19 cellular contexts compared by ENCODE assay signal in genomic region chr1:1031659-1032245, GRCh38. TPM values are rescaled to one million over a fixed set of nuclear protein-coding genes. Genes with fewer than 3 reads are reported as not detected.
DNase-seq lines count a peak whose midpoint lies in the region; ATAC-seq and TF ChIP-seq lines count a peak whose summit lies in the region.
"Had no signal": no experiment of that assay in that cellular context is flagged by ENCODE, and none has a peak within 500 bp of the region (broad histone marks: within the 10 kb centered on the region; RNA-seq: fewer than 3 reads in every experiment).

No MANE protein-coding gene starts in this region.

- H3K79me1 ChIP-seq in neuronal stem cell (ENCODE audit: low read depth, low read length), result peaks cover 33% of the 10 kb centered on the region

- CTCF ChIA-PET in RWPE1 (lab: Yijun Ruan, JAX), result no interaction called here

- intact Hi-C loops in activated CD4-positive, alpha-beta T cell treated with anti-CD3 and anti-CD28 coated beads, Interleukin-2, amount 10 ng/mL, durations not matched to agents 24 days and 14 days (cut with micrococcal nuclease), result loop anchor here (5.0 to 10.0 kb wide), 2 partner anchors 173 to 261 kb away; partner anchors contain the start of gene TNFRSF18

- H3K14ac ChIP-seq in neuronal stem cell (ENCODE audit: low read length), result peak overlapping the region; percentile 63

- peak overlapping the region; percentile 94 for H2BK120ac ChIP-seq in neuronal stem cell (ENCODE audit: low read depth, low read length)

- peak overlapping the region; percentile 98 for H2BK5ac ChIP-seq in neuronal stem cell (ENCODE audit: low read length)

- no CpG with 5 or more reads among the region's 11 CpGs for WGBS in neuronal stem cell (ENCODE audit: extremely low coverage in 2 of 2, insufficient read length in 2 of 2, insufficient replicate concordance in 1 of 2), 2 donors

- DNase-seq in activated CD4-positive, alpha-beta T cell treated with anti-CD3 and anti-CD28 coated beads, Interleukin-2, amount 10 ng/mL, durations not matched to agents 24 days and 14 days, result no peak
- no peak for DNase-seq in activated CD4-positive, alpha-beta T cell treated with anti-CD3 and anti-CD28 coated beads, Interleukin-2, amount 50 U/mL, for 4 hours
- DNase-seq in RWPE1 (ENCODE audit: low spot score), result no peak
- no peak for DNase-seq in effector memory CD8-positive, alpha-beta T cell
- no peak for DNase-seq in neuronal stem cell (ENCODE audit: low spot score)
- DNase-seq in AG08395 (ENCODE audit: low spot score), result no peak
- DNase-seq: activated CD4-positive, CD25-positive, alpha-beta regulatory T cell; activated CD8-positive, alpha-beta memory T cell treated with anti-CD3 and anti-CD28 coated beads, Interleukin-2, amount 50 U/mL, for 48 hours; aorta; dermis blood vessel endothelial cell; lower lobe of right lung; NCI-H1048; spleen had no signal

- H3K27me3 Mint-ChIP-seq in activated CD4-positive, alpha-beta T cell treated with anti-CD3 and anti-CD28 coated beads, Interleukin-2, amount 10 ng/mL, durations not matched to agents 24 days and 14 days, result peaks cover 9% of the 10 kb centered on the region
- peaks cover 21 to 34% of the 10 kb centered on the region in 2 donors for H3K27me3 Mint-ChIP-seq in effector memory CD8-positive, alpha-beta T cell

- H3K27me3 ChIP-seq in neuronal stem cell (ENCODE audit: control insufficient read depth in 3 of 3, insufficient read depth in 3 of 3, low read depth in 1 of 3, low read length in 3 of 3), result peaks cover 0 to 5% (median 0%) of the 10 kb centered on the region in 3 experiments
- H3K27me3 ChIP-seq: pancreas, testis had no signal

- H3K27ac ChIP-seq in RWPE1 (peak overlapping the region; percentile 53), neuronal stem cell (replicated peaks; ENCODE audit: low read length) (peak overlapping the region; percentile 74)
- H3K27ac ChIP-seq: A549, lower lobe of right lung, pancreas, spleen, testis had no signal

- no peaks in the 10 kb centered on the region for H3K36me3 Mint-ChIP-seq in activated CD4-positive, alpha-beta T cell treated with anti-CD3 and anti-CD28 coated beads, Interleukin-2, amount 10 ng/mL, durations not matched to agents 24 days and 14 days (ENCODE audit: low read depth)
- H3K36me3 Mint-ChIP-seq in effector memory CD8-positive, alpha-beta T cell (ENCODE audit: insufficient read depth), result no peaks in the 10 kb centered on the region

- H3K4me1 ChIP-seq in neuronal stem cell (ENCODE audit: control insufficient read depth in 2 of 2, insufficient read depth in 1 of 2, low read depth in 1 of 2, low read length in 2 of 2), result peaks cover 20 to 28% of the 10 kb centered on the region in 2 donors
- H3K4me1 ChIP-seq: A549 had no signal

- H3K4me3 ChIP-seq in neuronal stem cell (ENCODE audit: low read length in 2 of 2), result peak overlapping the region in 1 of 2 donors; percentile 14
- H3K4me3 ChIP-seq: A549 had no signal

- no peak for ATAC-seq in effector memory CD8-positive, alpha-beta T cell (replicated peaks)
- ATAC-seq in GM21447 (IDR thresholded peaks at IDR 0.05; ENCODE audit: unreplicated experiment), result no peak
- ATAC-seq in GM18861 (IDR thresholded peaks at IDR 0.05; ENCODE audit: unreplicated experiment), result no peak

- H2AFZ ChIP-seq in neuronal stem cell (ENCODE audit: low read length), result no peak overlapping the region

- TF ChIP-seq CTCF in RWPE1 (conservative IDR thresholded peaks at IDR 0.05; ENCODE audit: low read depth), result no peak

- H3K4ac ChIP-seq in neuronal stem cell (ENCODE audit: low read length), result peak overlapping the region; percentile 37

- H3K27ac Mint-ChIP-seq in activated CD4-positive, alpha-beta T cell treated with anti-CD3 and anti-CD28 coated beads, Interleukin-2, amount 10 ng/mL, durations not matched to agents 24 days and 14 days, result peak overlapping the region; percentile 65
- H3K27ac Mint-ChIP-seq in effector memory CD8-positive, alpha-beta T cell, result no peak overlapping the region

- peak overlapping the region; percentile 73 for H2BK12ac ChIP-seq in neuronal stem cell (ENCODE audit: low read length)

- no peaks in the 10 kb centered on the region for H3K9me3 Mint-ChIP-seq in activated CD4-positive, alpha-beta T cell treated with anti-CD3 and anti-CD28 coated beads, Interleukin-2, amount 10 ng/mL, durations not matched to agents 24 days and 14 days
- H3K9me3 Mint-ChIP-seq in effector memory CD8-positive, alpha-beta T cell, result no peaks in the 10 kb centered on the region

- no peak overlapping the region for H4K8ac ChIP-seq in neuronal stem cell (ENCODE audit: low read depth, low read length)

- peak overlapping the region; percentile 70 for H3K4me3 Mint-ChIP-seq in activated CD4-positive, alpha-beta T cell treated with anti-CD3 and anti-CD28 coated beads, Interleukin-2, amount 10 ng/mL, durations not matched to agents 24 days and 14 days
- peak overlapping the region; percentile 72 to 77 for H3K4me3 Mint-ChIP-seq in effector memory CD8-positive, alpha-beta T cell

- H2AK5ac ChIP-seq in neuronal stem cell (ENCODE audit: low read depth, low read length), result peak overlapping the region; percentile 99

- H4K91ac ChIP-seq in neuronal stem cell (ENCODE audit: low read depth, low read length, poor library complexity), result no peak overlapping the region

- peak overlapping the region; percentile 37 for H3K4me2 ChIP-seq in neuronal stem cell (ENCODE audit: insufficient read depth, low read length, poor library complexity, severe bottlenecking)
- H3K4me2 ChIP-seq: A549 had no signal

- peak overlapping the region; percentile 44 for H3K9ac ChIP-seq in neuronal stem cell (ENCODE audit: low read depth, low read length, poor library complexity)

- peak overlapping the region; percentile 96 for H2BK15ac ChIP-seq in neuronal stem cell (ENCODE audit: low read length)

- peaks cover 0 to 1% of the 10 kb centered on the region in 2 donors for H3K9me3 ChIP-seq in neuronal stem cell (replicated peaks in 1 of 2; ENCODE audit: control insufficient read depth in 2 of 2, insufficient read depth in 1 of 2, low read depth in 1 of 2, low read length in 2 of 2)
- H3K9me3 ChIP-seq: A549, lower lobe of right lung, pancreas, spleen, testis had no signal

- POLR2A ChIA-PET in RWPE1 (lab: Yijun Ruan, JAX; ENCODE audit: low non-redundant PET), result interaction anchor here (0.8 kb wide), 1 partner anchor 11 kb away, joined by 4 read pairs; no protein-coding TSS in a partner anchor

- H3K4me1 Mint-ChIP-seq in activated CD4-positive, alpha-beta T cell treated with anti-CD3 and anti-CD28 coated beads, Interleukin-2, amount 10 ng/mL, durations not matched to agents 24 days and 14 days, result peaks cover 5% of the 10 kb centered on the region
- H3K4me1 Mint-ChIP-seq in effector memory CD8-positive, alpha-beta T cell (ENCODE audit: low read depth in 2 of 2), result peaks cover 4 to 6% of the 10 kb centered on the region in 2 donors

- H3K18ac ChIP-seq in neuronal stem cell (ENCODE audit: low read length), result peak overlapping the region; percentile 94

- peak overlapping the region; percentile 95 for H3K23ac ChIP-seq in neuronal stem cell (ENCODE audit: low read depth, low read length, poor library complexity)

- H3K36me3 ChIP-seq in neuronal stem cell (replicated peaks in 1 of 2; ENCODE audit: control insufficient read depth in 2 of 2, insufficient read depth in 2 of 2, low read length in 2 of 2), result peaks cover 21 to 28% of the 10 kb centered on the region in 2 donors
- H3K36me3 ChIP-seq: lower lobe of right lung, pancreas, spleen had no signal

RNA-seq across cellular contexts. Expression of gene AGRN, which starts 11.8 kb away (rescaled TPM):
- 29.6 and 35.8 TPM in 2 replicates for total RNA-seq in activated CD4-positive, alpha-beta T cell treated with anti-CD3 and anti-CD28 coated beads, Interleukin-2, amount 10 ng/mL, durations not matched to agents 24 days and 14 days
- polyA plus RNA-seq in neuronal stem cell (2013, experiment 1 of 2), result 79.8 TPM
- polyA plus RNA-seq in neuronal stem cell (2013, experiment 2 of 2), result 78.9 TPM

RNA-seq across cellular contexts. Expression of gene ISG15, which starts 18.5 kb away (rescaled TPM):
- total RNA-seq in activated CD4-positive, alpha-beta T cell treated with anti-CD3 and anti-CD28 coated beads, Interleukin-2, amount 10 ng/mL, durations not matched to agents 24 days and 14 days, result 43.3 and 45.5 TPM in 2 replicates
- 44.0 TPM for polyA plus RNA-seq in neuronal stem cell (2013, experiment 1 of 2)
- 44.5 TPM for polyA plus RNA-seq in neuronal stem cell (2013, experiment 2 of 2)

RNA-seq across cellular contexts. Expression of gene HES4, which starts 31.9 kb away (rescaled TPM):
- total RNA-seq in activated CD4-positive, alpha-beta T cell treated with anti-CD3 and anti-CD28 coated beads, Interleukin-2, amount 10 ng/mL, durations not matched to agents 24 days and 14 days, result 2.8 and 5.0 TPM in 2 replicates
- 312 TPM for polyA plus RNA-seq in neuronal stem cell (2013, experiment 1 of 2)
- polyA plus RNA-seq in neuronal stem cell (2013, experiment 2 of 2), result 285 TPM

RNA-seq across cellular contexts. Expression of gene RNF223, which starts 42.4 kb away (rescaled TPM):
- not detected in 2 replicates for total RNA-seq in activated CD4-positive, alpha-beta T cell treated with anti-CD3 and anti-CD28 coated beads, Interleukin-2, amount 10 ng/mL, durations not matched to agents 24 days and 14 days
- polyA plus RNA-seq in neuronal stem cell (2013, experiment 1 of 2), result 0.03 TPM
- polyA plus RNA-seq in neuronal stem cell (2013, experiment 2 of 2), result 0.01 TPM
- total RNA-seq: aorta, dermis blood vessel endothelial cell, fibroblast of lung, spleen had no signal
- polyA plus RNA-seq: aorta, fibroblast of lung, spleen had no signal

RNA-seq across cellular contexts. Expression of gene PERM1, which starts 49.9 kb away (rescaled TPM):
- total RNA-seq in activated CD4-positive, alpha-beta T cell treated with anti-CD3 and anti-CD28 coated beads, Interleukin-2, amount 10 ng/mL, durations not matched to agents 24 days and 14 days, result not detected in 2 replicates
- not detected for polyA plus RNA-seq in neuronal stem cell (2013, experiment 1 of 2)
- polyA plus RNA-seq in neuronal stem cell (2013, experiment 2 of 2), result 0.01 TPM
- total RNA-seq: dermis blood vessel endothelial cell, lower lobe of right lung had no signal
